2 cellular contexts compared by ENCODE assay signal in the genomic region with DNA sequence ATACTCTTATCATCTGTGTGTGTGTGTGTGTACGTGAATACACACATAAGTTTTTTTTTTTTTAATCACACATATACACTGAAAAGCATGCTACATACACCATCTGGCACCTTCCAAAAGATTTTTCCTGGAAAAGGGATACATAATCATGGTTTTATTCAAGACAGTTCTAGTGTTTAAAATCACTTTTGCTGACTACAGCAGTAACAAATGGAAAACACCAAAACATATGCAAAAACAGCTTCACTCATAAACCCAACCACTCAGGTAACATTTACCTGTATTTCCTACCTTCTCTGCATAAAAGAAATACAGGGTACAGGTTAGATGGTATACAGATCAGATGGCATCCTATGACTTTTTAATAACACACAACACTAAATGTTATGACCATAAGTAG.
TF ChIP-seq lines count a peak whose summit lies in the region.

No MANE protein-coding gene starts in this region.

TF ChIP-seq in neural cell, 6 proteins besides CTCF, POLR2A, EP300 and RAD21:
- no peak for TF ChIP-seq POLR2AphosphoS5 (IDR thresholded peaks at IDR 0.05)

TF ChIP-seq in GM23338, 12 proteins besides CTCF, POLR2A, EP300 and RAD21:
- TF ChIP-seq CREB1 (CRISPR knock-in tag; IDR thresholded peaks at IDR 0.05; ENCODE audit: low read depth) (no peak), NANOG (IDR thresholded peaks at IDR 0.05; ENCODE audit: borderline replicate concordance) (no peak), ZNF331 (CRISPR knock-in tag; IDR thresholded peaks at IDR 0.05; ENCODE audit: low read depth) (no peak), EZH2phosphoT487 (IDR thresholded peaks at IDR 0.05; ENCODE audit: unreplicated experiment) (no peak), STAT1 (IDR thresholded peaks at IDR 0.05; ENCODE audit: unreplicated experiment) (no peak), EZH2 (IDR thresholded peaks at IDR 0.05; ENCODE audit: low read depth, unreplicated experiment) (no peak), ZNF114 (CRISPR knock-in tag; IDR thresholded peaks at IDR 0.05) (no peak), POLR2AphosphoS5 (IDR thresholded peaks at IDR 0.05; ENCODE audit: low read depth) (no peak), JUNB (IDR thresholded peaks at IDR 0.05; ENCODE audit: unreplicated experiment) (no peak)
- TF ChIP-seq, protein P1, sequence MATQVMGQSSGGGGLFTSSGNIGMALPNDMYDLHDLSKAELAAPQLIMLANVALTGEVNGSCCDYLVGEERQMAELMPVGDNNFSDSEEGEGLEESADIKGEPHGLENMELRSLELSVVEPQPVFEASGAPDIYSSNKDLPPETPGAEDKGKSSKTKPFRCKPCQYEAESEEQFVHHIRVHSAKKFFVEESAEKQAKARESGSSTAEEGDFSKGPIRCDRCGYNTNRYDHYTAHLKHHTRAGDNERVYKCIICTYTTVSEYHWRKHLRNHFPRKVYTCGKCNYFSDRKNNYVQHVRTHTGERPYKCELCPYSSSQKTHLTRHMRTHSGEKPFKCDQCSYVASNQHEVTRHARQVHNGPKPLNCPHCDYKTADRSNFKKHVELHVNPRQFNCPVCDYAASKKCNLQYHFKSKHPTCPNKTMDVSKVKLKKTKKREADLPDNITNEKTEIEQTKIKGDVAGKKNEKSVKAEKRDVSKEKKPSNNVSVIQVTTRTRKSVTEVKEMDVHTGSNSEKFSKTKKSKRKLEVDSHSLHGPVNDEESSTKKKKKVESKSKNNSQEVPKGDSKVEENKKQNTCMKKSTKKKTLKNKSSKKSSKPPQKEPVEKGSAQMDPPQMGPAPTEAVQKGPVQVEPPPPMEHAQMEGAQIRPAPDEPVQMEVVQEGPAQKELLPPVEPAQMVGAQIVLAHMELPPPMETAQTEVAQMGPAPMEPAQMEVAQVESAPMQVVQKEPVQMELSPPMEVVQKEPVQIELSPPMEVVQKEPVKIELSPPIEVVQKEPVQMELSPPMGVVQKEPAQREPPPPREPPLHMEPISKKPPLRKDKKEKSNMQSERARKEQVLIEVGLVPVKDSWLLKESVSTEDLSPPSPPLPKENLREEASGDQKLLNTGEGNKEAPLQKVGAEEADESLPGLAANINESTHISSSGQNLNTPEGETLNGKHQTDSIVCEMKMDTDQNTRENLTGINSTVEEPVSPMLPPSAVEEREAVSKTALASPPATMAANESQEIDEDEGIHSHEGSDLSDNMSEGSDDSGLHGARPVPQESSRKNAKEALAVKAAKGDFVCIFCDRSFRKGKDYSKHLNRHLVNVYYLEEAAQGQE (IDR thresholded peaks at IDR 0.05; ENCODE audit: unreplicated experiment) = no peak
- TF ChIP-seq, protein P2, sequence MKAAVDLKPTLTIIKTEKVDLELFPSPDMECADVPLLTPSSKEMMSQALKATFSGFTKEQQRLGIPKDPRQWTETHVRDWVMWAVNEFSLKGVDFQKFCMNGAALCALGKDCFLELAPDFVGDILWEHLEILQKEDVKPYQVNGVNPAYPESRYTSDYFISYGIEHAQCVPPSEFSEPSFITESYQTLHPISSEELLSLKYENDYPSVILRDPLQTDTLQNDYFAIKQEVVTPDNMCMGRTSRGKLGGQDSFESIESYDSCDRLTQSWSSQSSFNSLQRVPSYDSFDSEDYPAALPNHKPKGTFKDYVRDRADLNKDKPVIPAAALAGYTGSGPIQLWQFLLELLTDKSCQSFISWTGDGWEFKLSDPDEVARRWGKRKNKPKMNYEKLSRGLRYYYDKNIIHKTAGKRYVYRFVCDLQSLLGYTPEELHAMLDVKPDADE (IDR thresholded peaks at IDR 0.05) = no peak
- TF ChIP-seq, protein P3, sequence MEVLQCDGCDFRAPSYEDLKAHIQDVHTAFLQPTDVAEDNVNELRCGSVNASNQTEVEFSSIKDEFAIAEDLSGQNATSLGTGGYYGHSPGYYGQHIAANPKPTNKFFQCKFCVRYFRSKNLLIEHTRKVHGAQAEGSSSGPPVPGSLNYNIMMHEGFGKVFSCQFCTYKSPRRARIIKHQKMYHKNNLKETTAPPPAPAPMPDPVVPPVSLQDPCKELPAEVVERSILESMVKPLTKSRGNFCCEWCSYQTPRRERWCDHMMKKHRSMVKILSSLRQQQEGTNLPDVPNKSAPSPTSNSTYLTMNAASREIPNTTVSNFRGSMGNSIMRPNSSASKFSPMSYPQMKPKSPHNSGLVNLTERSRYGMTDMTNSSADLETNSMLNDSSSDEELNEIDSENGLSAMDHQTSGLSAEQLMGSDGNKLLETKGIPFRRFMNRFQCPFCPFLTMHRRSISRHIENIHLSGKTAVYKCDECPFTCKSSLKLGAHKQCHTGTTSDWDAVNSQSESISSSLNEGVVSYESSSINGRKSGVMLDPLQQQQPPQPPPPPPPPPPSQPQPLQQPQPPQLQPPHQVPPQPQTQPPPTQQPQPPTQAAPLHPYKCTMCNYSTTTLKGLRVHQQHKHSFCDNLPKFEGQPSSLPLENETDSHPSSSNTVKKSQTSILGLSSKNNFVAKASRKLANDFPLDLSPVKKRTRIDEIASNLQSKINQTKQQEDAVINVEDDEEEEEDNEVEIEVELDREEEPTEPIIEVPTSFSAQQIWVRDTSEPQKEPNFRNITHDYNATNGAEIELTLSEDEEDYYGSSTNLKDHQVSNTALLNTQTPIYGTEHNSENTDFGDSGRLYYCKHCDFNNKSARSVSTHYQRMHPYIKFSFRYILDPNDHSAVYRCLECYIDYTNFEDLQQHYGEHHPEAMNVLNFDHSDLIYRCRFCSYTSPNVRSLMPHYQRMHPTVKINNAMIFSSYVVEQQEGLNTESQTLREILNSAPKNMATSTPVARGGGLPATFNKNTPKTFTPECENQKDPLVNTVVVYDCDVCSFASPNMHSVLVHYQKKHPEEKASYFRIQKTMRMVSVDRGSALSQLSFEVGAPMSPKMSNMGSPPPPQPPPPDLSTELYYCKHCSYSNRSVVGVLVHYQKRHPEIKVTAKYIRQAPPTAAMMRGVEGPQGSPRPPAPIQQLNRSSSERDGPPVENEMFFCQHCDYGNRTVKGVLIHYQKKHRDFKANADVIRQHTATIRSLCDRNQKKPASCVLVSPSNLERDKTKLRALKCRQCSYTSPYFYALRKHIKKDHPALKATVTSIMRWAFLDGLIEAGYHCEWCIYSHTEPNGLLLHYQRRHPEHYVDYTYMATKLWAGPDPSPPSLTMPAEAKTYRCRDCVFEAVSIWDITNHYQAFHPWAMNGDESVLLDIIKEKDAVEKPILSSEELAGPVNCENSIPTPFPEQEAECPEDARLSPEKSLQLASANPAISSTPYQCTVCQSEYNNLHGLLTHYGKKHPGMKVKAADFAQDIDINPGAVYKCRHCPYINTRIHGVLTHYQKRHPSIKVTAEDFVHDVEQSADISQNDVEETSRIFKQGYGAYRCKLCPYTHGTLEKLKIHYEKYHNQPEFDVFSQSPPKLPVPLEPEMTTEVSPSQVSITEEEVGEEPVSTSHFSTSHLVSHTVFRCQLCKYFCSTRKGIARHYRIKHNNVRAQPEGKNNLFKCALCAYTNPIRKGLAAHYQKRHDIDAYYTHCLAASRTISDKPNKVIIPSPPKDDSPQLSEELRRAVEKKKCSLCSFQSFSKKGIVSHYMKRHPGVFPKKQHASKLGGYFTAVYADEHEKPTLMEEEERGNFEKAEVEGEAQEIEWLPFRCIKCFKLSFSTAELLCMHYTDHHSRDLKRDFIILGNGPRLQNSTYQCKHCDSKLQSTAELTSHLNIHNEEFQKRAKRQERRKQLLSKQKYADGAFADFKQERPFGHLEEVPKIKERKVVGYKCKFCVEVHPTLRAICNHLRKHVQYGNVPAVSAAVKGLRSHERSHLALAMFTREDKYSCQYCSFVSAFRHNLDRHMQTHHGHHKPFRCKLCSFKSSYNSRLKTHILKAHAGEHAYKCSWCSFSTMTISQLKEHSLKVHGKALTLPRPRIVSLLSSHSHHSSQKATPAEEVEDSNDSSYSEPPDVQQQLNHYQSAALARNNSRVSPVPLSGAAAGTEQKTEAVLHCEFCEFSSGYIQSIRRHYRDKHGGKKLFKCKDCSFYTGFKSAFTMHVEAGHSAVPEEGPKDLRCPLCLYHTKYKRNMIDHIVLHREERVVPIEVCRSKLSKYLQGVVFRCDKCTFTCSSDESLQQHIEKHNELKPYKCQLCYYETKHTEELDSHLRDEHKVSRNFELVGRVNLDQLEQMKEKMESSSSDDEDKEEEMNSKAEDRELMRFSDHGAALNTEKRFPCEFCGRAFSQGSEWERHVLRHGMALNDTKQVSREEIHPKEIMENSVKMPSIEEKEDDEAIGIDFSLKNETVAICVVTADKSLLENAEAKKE (CRISPR knock-in tag; IDR thresholded peaks at IDR 0.05) = no peak
TF ChIP-seq in GM23338: peak in this region for 0.
